In the genomic region with DNA sequence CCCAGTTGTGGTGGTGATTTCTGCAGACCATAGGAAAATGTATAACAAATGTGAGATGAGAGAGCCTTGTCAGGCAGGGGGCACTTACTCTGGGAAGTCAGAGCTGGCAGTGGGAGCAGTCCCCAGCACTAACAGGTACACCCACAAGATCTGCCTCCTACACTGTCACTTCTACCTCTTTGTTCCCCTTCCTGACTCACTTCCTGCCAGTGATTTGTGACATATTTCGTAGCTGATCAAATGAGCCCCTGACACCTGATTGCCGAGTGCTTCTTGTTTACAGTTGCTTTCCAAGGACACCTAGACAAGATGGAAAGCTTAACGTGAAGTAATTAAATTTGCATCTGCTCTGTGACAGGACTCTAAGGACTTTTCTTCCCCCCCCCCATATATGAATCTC, we compare ENCODE assay signal across 11 cellular contexts. TPM values are rescaled to one million over a fixed set of nuclear protein-coding genes. Genes with fewer than 3 reads are reported as not detected.
DNase-seq lines count a peak whose midpoint lies in the region; ATAC-seq and TF ChIP-seq lines count a peak whose summit lies in the region.
"Had no signal": no experiment of that assay in that cellular context is flagged by ENCODE, and none has a peak within 500 bp of the region (broad histone marks: within the 10 kb centered on the region; RNA-seq: fewer than 3 reads in every experiment).

No MANE protein-coding gene starts in this region.

- POLR2A ChIA-PET in T-cell (lab: Charles Lee), result interaction anchor here in 1 of 2 donors (0.7 kb wide), 1 partner anchor 1129 kb away, joined by 9 read pairs; no protein-coding TSS in a partner anchor

- ATAC-seq in T-cell (replicated peaks in 1 of 4), result peak; percentile 92 to 99 (median 95)

- DNase-seq in activated naive CD4-positive, alpha-beta T cell treated with anti-CD3 and anti-CD28 coated beads for 36 hours, result peak; percentile 60
- DNase-seq in activated naive CD4-positive, alpha-beta T cell (lab: John Stamatoyannopoulos, UW), result no peak
- peak in 30 of 34 experiments; percentile 1 to 55 (median 14) for DNase-seq in T-cell
- DNase-seq in endodermal cell, result peak; percentile 62
- no peak for DNase-seq in tibial artery
- DNase-seq in type B pancreatic cell (ENCODE audit: extremely low spot score, unreplicated experiment), result no peak
- no peak for DNase-seq in NCI-H2171 treated with DMSO at 0.1 percent for 48 hours (lab: John Stamatoyannopoulos, UW)
- DNase-seq in OCI-M1 (lab: John Stamatoyannopoulos, UW), result no peak
- DNase-seq: SW 1271 had no signal

- H3K27me3 Mint-ChIP-seq in activated naive CD4-positive, alpha-beta T cell treated with anti-CD3 and anti-CD28 coated beads for 36 hours (ENCODE audit: low read depth), result no peaks in the 10 kb centered on the region
- H3K27me3 Mint-ChIP-seq in T-cell (no peaks in the 10 kb centered on the region), endodermal cell (ENCODE audit: insufficient read depth) (no peaks in the 10 kb centered on the region), type B pancreatic cell (no peaks in the 10 kb centered on the region)

- H3K27ac Mint-ChIP-seq in activated naive CD4-positive, alpha-beta T cell treated with anti-CD3 and anti-CD28 coated beads for 36 hours, result peak overlapping the region; percentile 43
- H3K27ac Mint-ChIP-seq in T-cell, result peak overlapping the region; percentile 30 to 70
- H3K27ac Mint-ChIP-seq in endodermal cell, result peak overlapping the region; percentile 4
- no peak overlapping the region for H3K27ac Mint-ChIP-seq in type B pancreatic cell

- CTCF ChIA-PET in activated naive CD4-positive, alpha-beta T cell treated with anti-CD3 and anti-CD28 coated beads for 36 hours (lab: Charles Lee), result interaction anchor here (0.9 to 3.7 kb wide), 9 partner anchors 9 to 81 kb away, joined by 3 to 14 read pairs (median 4); no protein-coding TSS in a partner anchor
- CTCF ChIA-PET in T-cell (lab: Charles Lee), result interaction anchor here (0.6 to 2.7 kb wide), 8 partner anchors 11 to 222 kb away, joined by 3 to 15 read pairs (median 4); no protein-coding TSS in a partner anchor

- no peaks in the 10 kb centered on the region for H3K36me3 ChIP-seq in endodermal cell (ENCODE audit: control insufficient read depth, insufficient read depth, low read length)
- H3K36me3 ChIP-seq in tibial artery, result no peaks in the 10 kb centered on the region
- H3K36me3 ChIP-seq: tibial nerve had no signal

- intact Hi-C loops in activated naive CD4-positive, alpha-beta T cell treated with anti-CD3 and anti-CD28 coated beads for 36 hours (cut with micrococcal nuclease), result loop anchor here (1.0 kb wide), 5 partner anchors 40 to 209 kb away; partner anchors contain the start of gene FTO
- intact Hi-C loops in tibial artery (cut with DNase I; ENCODE audit: low total_unique reads), result no loop called here

- H3K27me3 ChIP-seq in endodermal cell (ENCODE audit: control insufficient read depth, insufficient read depth, low read length, poor library complexity, severe bottlenecking) (no peaks in the 10 kb centered on the region), tibial artery (no peaks in the 10 kb centered on the region)
- H3K27me3 ChIP-seq: tibial nerve had no signal

- peaks cover 14% of the 10 kb centered on the region for H3K9me3 ChIP-seq in endodermal cell (ENCODE audit: control insufficient read depth, low read length)
- H3K9me3 ChIP-seq in tibial artery, result no peaks in the 10 kb centered on the region

- H3K4me3 Mint-ChIP-seq in activated naive CD4-positive, alpha-beta T cell treated with anti-CD3 and anti-CD28 coated beads for 36 hours, result peak overlapping the region; percentile 1
- peak overlapping the region; percentile 14 to 56 (median 17) for H3K4me3 Mint-ChIP-seq in T-cell
- H3K4me3 Mint-ChIP-seq in endodermal cell, result no peak overlapping the region
- H3K4me3 Mint-ChIP-seq in type B pancreatic cell, result no peak overlapping the region
- H3K4me3 Mint-ChIP-seq: neural crest cell had no signal

- H3K36me3 Mint-ChIP-seq in activated naive CD4-positive, alpha-beta T cell treated with anti-CD3 and anti-CD28 coated beads for 36 hours (ENCODE audit: low read depth), result peaks cover 1% of the 10 kb centered on the region
- H3K36me3 Mint-ChIP-seq in T-cell (peaks cover 7% of the 10 kb centered on the region), endodermal cell (ENCODE audit: low read depth) (peaks cover 2% of the 10 kb centered on the region), type B pancreatic cell (no peaks in the 10 kb centered on the region)

- H3K4me1 ChIP-seq in endodermal cell (ENCODE audit: control insufficient read depth, insufficient read depth, low read length), result no peaks in the 10 kb centered on the region
- H3K4me1 ChIP-seq in tibial artery, result peaks cover 0 to 40% (median 12%) of the 10 kb centered on the region in 4 donors

- peaks cover 36% of the 10 kb centered on the region for H3K4me1 Mint-ChIP-seq in activated naive CD4-positive, alpha-beta T cell treated with anti-CD3 and anti-CD28 coated beads for 36 hours (ENCODE audit: low read depth)
- peaks cover 33 to 48% (median 47%) of the 10 kb centered on the region in 3 donors for H3K4me1 Mint-ChIP-seq in T-cell
- peaks cover 20% of the 10 kb centered on the region for H3K4me1 Mint-ChIP-seq in endodermal cell
- H3K4me1 Mint-ChIP-seq in type B pancreatic cell (ENCODE audit: unreplicated experiment), result peaks cover 36% of the 10 kb centered on the region

- H3K9me3 Mint-ChIP-seq in activated naive CD4-positive, alpha-beta T cell treated with anti-CD3 and anti-CD28 coated beads for 36 hours, result peaks cover 6% of the 10 kb centered on the region
- peaks cover 0 to 9% (median 5%) of the 10 kb centered on the region in 3 donors for H3K9me3 Mint-ChIP-seq in T-cell
- no peaks in the 10 kb centered on the region for H3K9me3 Mint-ChIP-seq in endodermal cell
- peaks cover 4% of the 10 kb centered on the region for H3K9me3 Mint-ChIP-seq in type B pancreatic cell

- no peak overlapping the region for H3K9ac ChIP-seq in endodermal cell (ENCODE audit: extremely low read depth, low read length, poor library complexity, severe bottlenecking)

- H3K4me3 ChIP-seq in endodermal cell (ENCODE audit: low read length), result no peak overlapping the region
- no peak overlapping the region for H3K4me3 ChIP-seq in tibial artery
- H3K4me3 ChIP-seq: tibial nerve had no signal

- 71 to 83% methylated on average over 1 to 3 of the region's 3 CpGs for WGBS in endodermal cell (ENCODE audit: insufficient coverage in 1 of 2, insufficient read length in 1 of 2), 2 experiments

- H3K27ac ChIP-seq in endodermal cell (ENCODE audit: low read depth, low read length), result no peak overlapping the region
- H3K27ac ChIP-seq in tibial artery, result peak overlapping the region; percentile 27 to 32
- H3K27ac ChIP-seq: tibial nerve had no signal

- TF ChIP-seq CTCF in endodermal cell (conservative IDR thresholded peaks at IDR 0.05), result no peak
- no peak for TF ChIP-seq CTCF in tibial artery (IDR thresholded peaks at IDR 0.05)
- TF ChIP-seq CTCF in type B pancreatic cell (conservative IDR thresholded peaks at IDR 0.05), result no peak

RNA-seq across cellular contexts. Expression of gene FTO, which starts 40.5 kb away (rescaled TPM):
- 10 to 100 TPM; 60.2 to 63.9 TPM for total RNA-seq in activated naive CD4-positive, alpha-beta T cell treated with anti-CD3 and anti-CD28 coated beads for 36 hours
- total RNA-seq in T-cell, result 10 to 100 TPM; 44.7 to 69.0 (median 46.0) TPM
- total RNA-seq in endodermal cell, result 100 to 1,000 TPM in 1 of 2 donors, 10 to 100 TPM in 1; 80.3 to 102 TPM
- 67.0 TPM for polyA plus RNA-seq in endodermal cell (2013, experiment 1 of 2)
- polyA plus RNA-seq in endodermal cell (2013, experiment 2 of 2), result 66.8 TPM
- 47.1 and 85.1 TPM in 2 replicates for total RNA-seq in type B pancreatic cell (ENCODE audit: low replicate concordance)

RNA-seq across cellular contexts. Expression of gene RPGRIP1L, which starts 40.8 kb away (rescaled TPM):
- 1 to 10 TPM; 4.3 to 5.2 TPM for total RNA-seq in activated naive CD4-positive, alpha-beta T cell treated with anti-CD3 and anti-CD28 coated beads for 36 hours
- total RNA-seq in T-cell (1 to 10 TPM; 3.7 to 5.6 (median 3.8) TPM), endodermal cell (10 to 100 TPM; 15.9 to 19.8 TPM), type B pancreatic cell (ENCODE audit: low replicate concordance) (12.0 and 21.4 TPM in 2 replicates)
- 14.5 TPM for polyA plus RNA-seq in endodermal cell (2013, experiment 1 of 2)
- polyA plus RNA-seq in endodermal cell (2013, experiment 2 of 2), result 13.7 TPM

Comparison
In these comparisons a context has a peak if more than half of its experiments do, and no peak if none do; other contexts are left out.
1. DNase-seq: peak in activated naive CD4-positive, alpha-beta T cell treated with anti-CD3 and anti-CD28 coated beads for 36 hours (single experiment), T-cell (30 of 34) and endodermal cell (single experiment); none in activated naive CD4-positive, alpha-beta T cell (0 of 4), tibial artery (0 of 2), type B pancreatic cell (single experiment), NCI-H2171 treated with DMSO at 0.1 percent for 48 hours (single experiment) and OCI-M1 (single experiment).
2. H3K4me3 Mint-ChIP-seq: peak in activated naive CD4-positive, alpha-beta T cell treated with anti-CD3 and anti-CD28 coated beads for 36 hours (single experiment) and T-cell (3 of 3); none in endodermal cell (single experiment) and type B pancreatic cell (single experiment).